1 cellular context compared by ENCODE assay signal in the genomic region with DNA sequence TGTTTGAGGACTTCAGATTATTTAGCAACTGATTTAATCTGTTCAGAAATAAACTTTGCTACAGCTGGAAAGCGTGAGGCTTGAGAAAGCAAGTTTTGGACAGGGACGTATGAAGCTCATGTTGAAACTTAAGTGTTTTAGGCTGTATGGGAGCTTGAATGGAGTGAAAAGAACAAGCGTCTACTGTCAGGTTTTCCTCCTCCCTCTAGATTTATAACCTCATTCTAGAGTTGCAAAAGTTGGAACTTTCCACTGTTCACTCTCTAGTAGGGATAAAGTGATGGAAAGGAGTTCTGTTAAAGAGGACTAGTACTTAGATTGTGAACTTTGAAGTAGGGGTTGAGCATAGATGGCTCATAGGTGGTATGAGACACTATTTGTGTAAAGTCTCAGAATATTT.
TF ChIP-seq lines count a peak whose summit lies in the region.

No MANE protein-coding gene starts in this region.

TF ChIP-seq in WTC11, 78 proteins besides CTCF, POLR2A, EP300 and RAD21 (continued from another document):
- TF ChIP-seq, protein P1, sequence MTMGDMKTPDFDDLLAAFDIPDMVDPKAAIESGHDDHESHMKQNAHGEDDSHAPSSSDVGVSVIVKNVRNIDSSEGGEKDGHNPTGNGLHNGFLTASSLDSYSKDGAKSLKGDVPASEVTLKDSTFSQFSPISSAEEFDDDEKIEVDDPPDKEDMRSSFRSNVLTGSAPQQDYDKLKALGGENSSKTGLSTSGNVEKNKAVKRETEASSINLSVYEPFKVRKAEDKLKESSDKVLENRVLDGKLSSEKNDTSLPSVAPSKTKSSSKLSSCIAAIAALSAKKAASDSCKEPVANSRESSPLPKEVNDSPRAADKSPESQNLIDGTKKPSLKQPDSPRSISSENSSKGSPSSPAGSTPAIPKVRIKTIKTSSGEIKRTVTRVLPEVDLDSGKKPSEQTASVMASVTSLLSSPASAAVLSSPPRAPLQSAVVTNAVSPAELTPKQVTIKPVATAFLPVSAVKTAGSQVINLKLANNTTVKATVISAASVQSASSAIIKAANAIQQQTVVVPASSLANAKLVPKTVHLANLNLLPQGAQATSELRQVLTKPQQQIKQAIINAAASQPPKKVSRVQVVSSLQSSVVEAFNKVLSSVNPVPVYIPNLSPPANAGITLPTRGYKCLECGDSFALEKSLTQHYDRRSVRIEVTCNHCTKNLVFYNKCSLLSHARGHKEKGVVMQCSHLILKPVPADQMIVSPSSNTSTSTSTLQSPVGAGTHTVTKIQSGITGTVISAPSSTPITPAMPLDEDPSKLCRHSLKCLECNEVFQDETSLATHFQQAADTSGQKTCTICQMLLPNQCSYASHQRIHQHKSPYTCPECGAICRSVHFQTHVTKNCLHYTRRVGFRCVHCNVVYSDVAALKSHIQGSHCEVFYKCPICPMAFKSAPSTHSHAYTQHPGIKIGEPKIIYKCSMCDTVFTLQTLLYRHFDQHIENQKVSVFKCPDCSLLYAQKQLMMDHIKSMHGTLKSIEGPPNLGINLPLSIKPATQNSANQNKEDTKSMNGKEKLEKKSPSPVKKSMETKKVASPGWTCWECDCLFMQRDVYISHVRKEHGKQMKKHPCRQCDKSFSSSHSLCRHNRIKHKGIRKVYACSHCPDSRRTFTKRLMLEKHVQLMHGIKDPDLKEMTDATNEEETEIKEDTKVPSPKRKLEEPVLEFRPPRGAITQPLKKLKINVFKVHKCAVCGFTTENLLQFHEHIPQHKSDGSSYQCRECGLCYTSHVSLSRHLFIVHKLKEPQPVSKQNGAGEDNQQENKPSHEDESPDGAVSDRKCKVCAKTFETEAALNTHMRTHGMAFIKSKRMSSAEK (CRISPR knock-in tag; IDR thresholded peaks at IDR 0.05; ENCODE audit: borderline replicate concordance) = no peak
- TF ChIP-seq, protein P2, sequence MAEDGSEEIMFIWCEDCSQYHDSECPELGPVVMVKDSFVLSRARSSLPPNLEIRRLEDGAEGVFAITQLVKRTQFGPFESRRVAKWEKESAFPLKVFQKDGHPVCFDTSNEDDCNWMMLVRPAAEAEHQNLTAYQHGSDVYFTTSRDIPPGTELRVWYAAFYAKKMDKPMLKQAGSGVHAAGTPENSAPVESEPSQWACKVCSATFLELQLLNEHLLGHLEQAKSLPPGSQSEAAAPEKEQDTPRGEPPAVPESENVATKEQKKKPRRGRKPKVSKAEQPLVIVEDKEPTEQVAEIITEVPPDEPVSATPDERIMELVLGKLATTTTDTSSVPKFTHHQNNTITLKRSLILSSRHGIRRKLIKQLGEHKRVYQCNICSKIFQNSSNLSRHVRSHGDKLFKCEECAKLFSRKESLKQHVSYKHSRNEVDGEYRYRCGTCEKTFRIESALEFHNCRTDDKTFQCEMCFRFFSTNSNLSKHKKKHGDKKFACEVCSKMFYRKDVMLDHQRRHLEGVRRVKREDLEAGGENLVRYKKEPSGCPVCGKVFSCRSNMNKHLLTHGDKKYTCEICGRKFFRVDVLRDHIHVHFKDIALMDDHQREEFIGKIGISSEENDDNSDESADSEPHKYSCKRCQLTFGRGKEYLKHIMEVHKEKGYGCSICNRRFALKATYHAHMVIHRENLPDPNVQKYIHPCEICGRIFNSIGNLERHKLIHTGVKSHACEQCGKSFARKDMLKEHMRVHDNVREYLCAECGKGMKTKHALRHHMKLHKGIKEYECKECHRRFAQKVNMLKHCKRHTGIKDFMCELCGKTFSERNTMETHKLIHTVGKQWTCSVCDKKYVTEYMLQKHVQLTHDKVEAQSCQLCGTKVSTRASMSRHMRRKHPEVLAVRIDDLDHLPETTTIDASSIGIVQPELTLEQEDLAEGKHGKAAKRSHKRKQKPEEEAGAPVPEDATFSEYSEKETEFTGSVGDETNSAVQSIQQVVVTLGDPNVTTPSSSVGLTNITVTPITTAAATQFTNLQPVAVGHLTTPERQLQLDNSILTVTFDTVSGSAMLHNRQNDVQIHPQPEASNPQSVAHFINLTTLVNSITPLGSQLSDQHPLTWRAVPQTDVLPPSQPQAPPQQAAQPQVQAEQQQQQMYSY (CRISPR knock-in tag; IDR thresholded peaks at IDR 0.05) = no peak
- TF ChIP-seq ZNF232 (CRISPR knock-in tag; IDR thresholded peaks at IDR 0.05) = no peak
- TF ChIP-seq, protein P3, sequence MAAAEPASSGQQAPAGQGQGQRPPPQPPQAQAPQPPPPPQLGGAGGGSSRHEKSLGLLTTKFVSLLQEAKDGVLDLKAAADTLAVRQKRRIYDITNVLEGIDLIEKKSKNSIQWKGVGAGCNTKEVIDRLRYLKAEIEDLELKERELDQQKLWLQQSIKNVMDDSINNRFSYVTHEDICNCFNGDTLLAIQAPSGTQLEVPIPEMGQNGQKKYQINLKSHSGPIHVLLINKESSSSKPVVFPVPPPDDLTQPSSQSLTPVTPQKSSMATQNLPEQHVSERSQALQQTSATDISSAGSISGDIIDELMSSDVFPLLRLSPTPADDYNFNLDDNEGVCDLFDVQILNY (CRISPR knock-in tag; IDR thresholded peaks at IDR 0.05) = no peak
